Comparison of ENCODE assay signal across 13 cellular contexts in the genomic region with DNA sequence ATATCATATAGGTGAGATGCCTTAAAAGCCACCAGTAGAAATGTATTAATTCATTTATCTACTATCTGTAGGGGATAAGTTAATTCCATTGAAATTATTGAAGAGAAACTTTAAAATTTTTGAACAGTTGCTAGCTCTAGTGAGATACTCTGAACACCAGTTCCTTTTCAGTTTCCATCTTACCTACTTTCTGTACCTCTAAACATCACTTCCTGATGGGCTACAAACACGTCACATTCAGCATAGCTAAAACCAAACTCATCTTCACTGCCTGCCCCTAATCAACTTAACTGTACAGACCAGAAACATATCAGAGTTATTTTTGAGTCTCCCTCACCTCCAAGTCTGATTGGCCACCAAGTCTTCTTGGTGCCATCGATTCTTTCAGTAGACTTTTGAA.
"Had no signal": no experiment of that assay in that cellular context is flagged by ENCODE, and none has a peak within 500 bp of the region (broad histone marks: within the 10 kb centered on the region; RNA-seq: fewer than 3 reads in every experiment).

No MANE protein-coding gene starts in this region.

- ATAC-seq: body of pancreas, gastroesophageal sphincter, heart right ventricle, left colon, lower lobe of right lung, right cardiac atrium had no signal

- DNase-seq: activated naive CD8-positive, alpha-beta T cell treated with anti-CD3 and anti-CD28 coated beads for 36 hours; amygdala; body of pancreas; caudate nucleus; heart right ventricle; left colon; lower lobe of right lung; right cardiac atrium; stimulated activated CD4-positive, alpha-beta T cell treated with anti-CD3 and anti-CD28 coated beads, Interleukin-4, amount 100 ng/mL, for 24 hours; stimulated activated naive CD4-positive, alpha-beta T cell treated with Interleukin-2 at 50 U/mL for 16 hours; substantia nigra; transverse colon had no signal
